Comparison of ENCODE assay signal across 11 cellular contexts in genomic region chr20:33827629-33828325, GRCh38. TPM values are rescaled to one million over a fixed set of nuclear protein-coding genes. Genes with fewer than 3 reads are reported as not detected.
A peak's percentile ranks its signal among the peaks of the same experiment; 100 is the strongest.
DNase-seq lines count a peak whose midpoint lies in the region; ATAC-seq and TF ChIP-seq lines count a peak whose summit lies in the region.
"Had no signal": no experiment of that assay in that cellular context is flagged by ENCODE, and none has a peak within 500 bp of the region (broad histone marks: within the 10 kb centered on the region; RNA-seq: fewer than 3 reads in every experiment).

No MANE protein-coding gene starts in this region.

- peak overlapping the region; percentile 50 for H3K27ac Mint-ChIP-seq in central memory CD8-positive, alpha-beta T cell (ENCODE audit: low read depth)
- H3K27ac Mint-ChIP-seq in neural progenitor cell = peak overlapping the region; percentile 70
- H3K27ac Mint-ChIP-seq in activated T-helper 1 cell treated with anti-CD3 and anti-CD28 coated beads, Interleukin-12 subunit alpha, Interleukin-12 subunit beta, Interleukin-2, Interleukin-4 antibody, amounts not matched to agents 30 ng/mL and 10 ng/mL and 1 ng/mL, durations not matched to agents 14 hours and 24 hours and 36 hours = no peak overlapping the region
- H3K27ac Mint-ChIP-seq: activated CD4-positive, alpha-beta memory T cell treated with anti-CD3 and anti-CD28 coated beads, Interleukin-2, amount 10 ng/mL, durations not matched to agents 7 days and 5 days had no signal

- no peak for ATAC-seq in central memory CD8-positive, alpha-beta T cell (replicated peaks; ENCODE audit: extremely low read depth, poor library complexity, severe bottlenecking)
- ATAC-seq in HG02623 (IDR thresholded peaks at IDR 0.05; ENCODE audit: unreplicated experiment) (no peak), GM18870 (IDR thresholded peaks at IDR 0.05; ENCODE audit: unreplicated experiment) (no peak)

- H3K9ac ChIP-seq in neural progenitor cell = no peak overlapping the region

- H3K27ac ChIP-seq in C4-2B (peak overlapping the region; percentile 69), neural progenitor cell (no peak overlapping the region)

- intact Hi-C loops in activated T-helper 1 cell treated with anti-CD3 and anti-CD28 coated beads, Interleukin-12 subunit alpha, Interleukin-12 subunit beta, Interleukin-2, Interleukin-4 antibody, amounts not matched to agents 30 ng/mL and 10 ng/mL and 1 ng/mL, durations not matched to agents 14 hours and 24 hours and 36 hours (cut with micrococcal nuclease) = no loop called here

- H2AFZ ChIP-seq in neural progenitor cell (replicated peaks) = no peak overlapping the region

- TF ChIP-seq CTCF in C4-2B (conservative IDR thresholded peaks at IDR 0.05) (no peak), NB4 (IDR thresholded peaks at IDR 0.05; ENCODE audit: low read depth, low read length) (no peak), neural progenitor cell (IDR thresholded peaks at IDR 0.05) (no peak)

- no peak for TF ChIP-seq POLR2A in NB4 (IDR thresholded peaks at IDR 0.05; ENCODE audit: extremely low read depth, insufficient read length)

- no peaks in the 10 kb centered on the region for H3K36me3 ChIP-seq in neural progenitor cell

- no peak overlapping the region for H3K4me3 Mint-ChIP-seq in central memory CD8-positive, alpha-beta T cell
- no peak overlapping the region for H3K4me3 Mint-ChIP-seq in neural progenitor cell
- no peak overlapping the region for H3K4me3 Mint-ChIP-seq in activated T-helper 1 cell treated with anti-CD3 and anti-CD28 coated beads, Interleukin-12 subunit alpha, Interleukin-12 subunit beta, Interleukin-2, Interleukin-4 antibody, amounts not matched to agents 30 ng/mL and 10 ng/mL and 1 ng/mL, durations not matched to agents 14 hours and 24 hours and 36 hours
- H3K4me3 Mint-ChIP-seq: activated CD4-positive, alpha-beta memory T cell treated with anti-CD3 and anti-CD28 coated beads, Interleukin-2, amount 10 ng/mL, durations not matched to agents 7 days and 5 days had no signal

- no peaks in the 10 kb centered on the region for H3K27me3 ChIP-seq in neural progenitor cell

- no peaks in the 10 kb centered on the region for H3K9me3 Mint-ChIP-seq in central memory CD8-positive, alpha-beta T cell
- no peaks in the 10 kb centered on the region for H3K9me3 Mint-ChIP-seq in neural progenitor cell
- H3K9me3 Mint-ChIP-seq in activated T-helper 1 cell treated with anti-CD3 and anti-CD28 coated beads, Interleukin-12 subunit alpha, Interleukin-12 subunit beta, Interleukin-2, Interleukin-4 antibody, amounts not matched to agents 30 ng/mL and 10 ng/mL and 1 ng/mL, durations not matched to agents 14 hours and 24 hours and 36 hours = no peaks in the 10 kb centered on the region
- H3K9me3 Mint-ChIP-seq: activated CD4-positive, alpha-beta memory T cell treated with anti-CD3 and anti-CD28 coated beads, Interleukin-2, amount 10 ng/mL, durations not matched to agents 7 days and 5 days had no signal

- no peak overlapping the region for H3K4me2 ChIP-seq in neural progenitor cell

- H3K27me3 Mint-ChIP-seq in central memory CD8-positive, alpha-beta T cell = no peaks in the 10 kb centered on the region
- H3K27me3 Mint-ChIP-seq in neural progenitor cell (ENCODE audit: insufficient read depth, low read depth) = peaks cover 2% of the 10 kb centered on the region
- no peaks in the 10 kb centered on the region for H3K27me3 Mint-ChIP-seq in activated T-helper 1 cell treated with anti-CD3 and anti-CD28 coated beads, Interleukin-12 subunit alpha, Interleukin-12 subunit beta, Interleukin-2, Interleukin-4 antibody, amounts not matched to agents 30 ng/mL and 10 ng/mL and 1 ng/mL, durations not matched to agents 14 hours and 24 hours and 36 hours (ENCODE audit: insufficient read depth)
- H3K27me3 Mint-ChIP-seq: activated CD4-positive, alpha-beta memory T cell treated with anti-CD3 and anti-CD28 coated beads, Interleukin-2, amount 10 ng/mL, durations not matched to agents 7 days and 5 days had no signal

- H3K9me3 ChIP-seq in neural progenitor cell (ENCODE audit: low read depth) = no peaks in the 10 kb centered on the region

- H4K20me1 ChIP-seq in neural progenitor cell (ENCODE audit: low read depth) = peaks cover 78% of the 10 kb centered on the region

- peaks cover 71% of the 10 kb centered on the region for H3K4me1 Mint-ChIP-seq in central memory CD8-positive, alpha-beta T cell
- H3K4me1 Mint-ChIP-seq in neural progenitor cell = peaks cover 77% of the 10 kb centered on the region
- peaks cover 48% of the 10 kb centered on the region for H3K4me1 Mint-ChIP-seq in activated T-helper 1 cell treated with anti-CD3 and anti-CD28 coated beads, Interleukin-12 subunit alpha, Interleukin-12 subunit beta, Interleukin-2, Interleukin-4 antibody, amounts not matched to agents 30 ng/mL and 10 ng/mL and 1 ng/mL, durations not matched to agents 14 hours and 24 hours and 36 hours (ENCODE audit: low read depth)

- H3K4me3 ChIP-seq in NB4 (ENCODE audit: low read depth, low read length) (no peak overlapping the region), neural progenitor cell (no peak overlapping the region)

- peaks cover 13% of the 10 kb centered on the region for H3F3A ChIP-seq in neural progenitor cell (ENCODE audit: low read depth)

- peaks cover 81% of the 10 kb centered on the region for H3K79me2 ChIP-seq in neural progenitor cell (ENCODE audit: low read depth)

- H3K4me1 ChIP-seq in neural progenitor cell = peaks cover 25% of the 10 kb centered on the region

- peak; percentile 20 for DNase-seq in NB4 (ENCODE audit: low read depth)
- no peak for DNase-seq in central memory CD8-positive, alpha-beta T cell (ENCODE audit: low spot score in 2 of 2)
- no peak for DNase-seq in neural progenitor cell (ENCODE audit: low spot score)
- no peak for DNase-seq in DMS153 (lab: John Stamatoyannopoulos, UW)
- DNase-seq in activated T-helper 1 cell treated with anti-CD3 and anti-CD28 coated beads, Interleukin-12 subunit alpha, Interleukin-12 subunit beta, Interleukin-2, Interleukin-4 antibody, amounts not matched to agents 30 ng/mL and 10 ng/mL and 1 ng/mL, durations not matched to agents 14 hours and 24 hours and 36 hours (ENCODE audit: low spot score) = no peak
- DNase-seq: activated CD4-positive, alpha-beta memory T cell treated with anti-CD3 and anti-CD28 coated beads, Interleukin-2, amount 10 ng/mL, durations not matched to agents 7 days and 5 days; left ventricle myocardium superior; NCI-H226 had no signal

- peaks cover 12% of the 10 kb centered on the region for H3K36me3 Mint-ChIP-seq in central memory CD8-positive, alpha-beta T cell (ENCODE audit: insufficient read depth)
- H3K36me3 Mint-ChIP-seq in neural progenitor cell = peaks cover 5% of the 10 kb centered on the region
- peaks cover 16% of the 10 kb centered on the region for H3K36me3 Mint-ChIP-seq in activated T-helper 1 cell treated with anti-CD3 and anti-CD28 coated beads, Interleukin-12 subunit alpha, Interleukin-12 subunit beta, Interleukin-2, Interleukin-4 antibody, amounts not matched to agents 30 ng/mL and 10 ng/mL and 1 ng/mL, durations not matched to agents 14 hours and 24 hours and 36 hours (ENCODE audit: low read depth)

RNA-seq across cellular contexts. Expression of gene CHMP4B, which starts 16.6 kb away (rescaled TPM):
- total RNA-seq in neural progenitor cell (ENCODE audit: low replicate concordance) = 40.7 and 51.4 TPM in 2 replicates
- total RNA-seq in activated T-helper 1 cell treated with anti-CD3 and anti-CD28 coated beads, Interleukin-12 subunit alpha, Interleukin-12 subunit beta, Interleukin-2, Interleukin-4 antibody, amounts not matched to agents 30 ng/mL and 10 ng/mL and 1 ng/mL, durations not matched to agents 14 hours and 24 hours and 36 hours = 94.5 and 96.4 TPM in 2 replicates
